In the genomic region with DNA sequence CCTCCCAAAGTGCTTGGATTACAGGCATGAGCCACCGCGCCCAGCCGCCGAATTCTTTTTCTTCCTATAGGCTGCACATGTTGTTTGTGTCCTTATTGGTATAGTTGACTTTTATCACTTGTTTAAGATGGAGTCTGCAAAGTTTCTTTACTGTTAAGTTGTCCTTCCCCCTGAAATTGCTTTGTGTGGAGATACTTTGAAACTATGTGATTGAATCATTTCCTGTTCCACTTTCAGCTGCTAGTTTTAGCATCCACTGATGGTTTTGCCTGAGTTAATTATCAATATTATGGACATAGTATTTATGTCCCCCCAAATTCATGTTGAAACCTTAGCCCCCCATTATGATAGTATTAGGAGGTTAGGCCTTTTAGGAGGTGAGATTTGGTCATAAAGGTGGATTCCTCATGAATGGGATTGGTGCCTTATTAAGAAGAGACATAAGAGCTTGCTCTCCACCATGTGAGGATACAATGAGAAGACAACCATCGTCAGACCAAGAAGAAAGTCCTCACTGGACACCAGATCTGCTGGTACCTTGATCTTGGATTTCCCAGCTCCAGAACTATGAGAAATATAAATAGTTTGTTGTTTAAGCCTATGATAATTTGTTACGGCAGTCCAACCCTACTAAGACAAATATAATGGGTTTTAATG, we compare ENCODE assay signal across 1 cellular context.
TF ChIP-seq lines count a peak whose summit lies in the region.

No MANE protein-coding gene starts in this region.

TF ChIP-seq in IMR-90, 13 proteins besides CTCF, POLR2A, EP300 and RAD21 (continued from another document):
- TF ChIP-seq, protein P1, sequence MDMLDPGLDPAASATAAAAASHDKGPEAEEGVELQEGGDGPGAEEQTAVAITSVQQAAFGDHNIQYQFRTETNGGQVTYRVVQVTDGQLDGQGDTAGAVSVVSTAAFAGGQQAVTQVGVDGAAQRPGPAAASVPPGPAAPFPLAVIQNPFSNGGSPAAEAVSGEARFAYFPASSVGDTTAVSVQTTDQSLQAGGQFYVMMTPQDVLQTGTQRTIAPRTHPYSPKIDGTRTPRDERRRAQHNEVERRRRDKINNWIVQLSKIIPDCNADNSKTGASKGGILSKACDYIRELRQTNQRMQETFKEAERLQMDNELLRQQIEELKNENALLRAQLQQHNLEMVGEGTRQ (IDR thresholded peaks at IDR 0.05; ENCODE audit: low read depth, low read length) = no peak
